11 cellular contexts compared by ENCODE assay signal in the genomic region with DNA sequence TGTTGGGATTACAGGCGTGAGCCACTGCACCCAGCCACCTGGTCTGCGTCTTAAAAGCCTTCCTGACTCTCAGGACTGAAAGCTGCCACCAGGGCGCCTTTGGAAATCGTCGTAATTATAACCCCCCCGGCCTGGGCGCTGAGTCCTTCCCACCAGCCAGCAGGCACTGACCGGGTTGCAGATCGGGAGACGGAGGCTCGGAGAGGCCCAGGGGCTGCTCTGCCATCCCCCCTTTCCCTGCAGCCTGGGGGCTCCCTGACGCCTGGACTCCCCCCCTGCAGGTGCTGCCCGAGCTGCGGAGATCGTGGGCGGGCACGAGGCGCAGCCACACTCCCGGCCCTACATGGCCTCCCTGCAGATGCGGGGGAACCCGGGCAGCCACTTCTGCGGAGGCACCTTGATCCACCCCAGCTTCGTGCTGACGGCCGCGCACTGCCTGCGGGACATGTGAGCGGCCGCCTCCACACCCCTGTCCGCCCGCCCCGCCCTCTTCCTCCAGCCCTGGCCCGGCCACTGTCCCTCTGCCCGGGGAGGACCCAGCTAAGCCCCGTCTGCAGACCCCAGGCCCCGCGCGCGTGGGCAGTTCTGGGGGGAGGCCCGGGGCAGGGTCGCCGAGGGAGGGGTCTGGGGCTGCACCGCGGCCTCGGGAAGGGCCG. TPM values are rescaled to one million over a fixed set of nuclear protein-coding genes. Genes with fewer than 3 reads are reported as not detected.
DNase-seq lines count a peak whose midpoint lies in the region; FAIRE-seq and TF ChIP-seq lines count a peak whose summit lies in the region.
"Had no signal": no experiment of that assay in that cellular context is flagged by ENCODE, and none has a peak within 500 bp of the region (broad histone marks: within the 10 kb centered on the region; RNA-seq: fewer than 3 reads in every experiment).

No MANE protein-coding gene starts in this region.

- peak overlapping the region; percentile 19 for H2BK120ac ChIP-seq in mesenchymal stem cell (ENCODE audit: low read depth, low read length)

- no peak overlapping the region for H3K23ac ChIP-seq in mesenchymal stem cell (ENCODE audit: low read length in 2 of 2)

- H4K91ac ChIP-seq in mesenchymal stem cell (ENCODE audit: low read length), result no peak overlapping the region

- no peak overlapping the region for H2BK12ac ChIP-seq in mesenchymal stem cell (ENCODE audit: low read length in 2 of 2)

- no peak overlapping the region for H2AK5ac ChIP-seq in mesenchymal stem cell (ENCODE audit: low read length, severe bottlenecking)

- peak overlapping the region; percentile 53 for H3K4me2 ChIP-seq in mesenchymal stem cell (ENCODE audit: low read length, poor library complexity, severe bottlenecking)

- H3K18ac ChIP-seq in mesenchymal stem cell (ENCODE audit: low read depth in 1 of 2, low read length in 2 of 2), result no peak overlapping the region

- H3K4me1 ChIP-seq in mesenchymal stem cell (ENCODE audit: control insufficient read depth, insufficient read depth, low read depth, low read length) (peaks cover 15% of the 10 kb centered on the region), testis (peaks cover 16% of the 10 kb centered on the region)

- TF ChIP-seq CTCF in AG04450 (IDR thresholded peaks at IDR 0.05; ENCODE audit: low read depth, low read length) (peak; percentile 5; the same call in 1 of the 2 replicates), bronchial epithelial cell (IDR thresholded peaks at IDR 0.05; ENCODE audit: insufficient read depth, low read length, severe bottlenecking) (peak; percentile 5), testis (IDR thresholded peaks at IDR 0.05) (no peak)

- no peak overlapping the region for H4K8ac ChIP-seq in mesenchymal stem cell (ENCODE audit: low read length)

- intact Hi-C loops in testis (cut with DNase I; ENCODE audit: low total_unique reads), result loop anchor here (10.0 kb wide), 1 partner anchor 69 kb away; no protein-coding TSS in a partner anchor

- H3K9ac ChIP-seq in mesenchymal stem cell (ENCODE audit: low read length), result no peak overlapping the region

- no peak for FAIRE-seq in bronchial epithelial cell (lab: Jason Lieb, UNC)

- no peaks in the 10 kb centered on the region for H3K79me1 ChIP-seq in mesenchymal stem cell (replicated peaks; ENCODE audit: low read length, poor library complexity, severe bottlenecking)

- H3K36me3 ChIP-seq in bronchial epithelial cell (ENCODE audit: control insufficient read depth, insufficient read depth, low read length) (no peaks in the 10 kb centered on the region), mesenchymal stem cell (ENCODE audit: control insufficient read depth in 1 of 2, insufficient read depth in 2 of 2, low read depth in 1 of 2, low read length in 2 of 2) (peaks cover 0 to 6% of the 10 kb centered on the region in 2 experiments), testis (ENCODE audit: low read depth, missing control alignments) (no peaks in the 10 kb centered on the region)
- H3K36me3 ChIP-seq: adrenal gland had no signal

- H3K27me3 ChIP-seq in AG04450 (ENCODE audit: control insufficient read depth, insufficient read depth, low read length), result peaks cover 22% of the 10 kb centered on the region
- peaks cover 1% of the 10 kb centered on the region for H3K27me3 ChIP-seq in bronchial epithelial cell (ENCODE audit: control insufficient read depth, insufficient read depth, low read length)
- peaks cover 34 to 73% of the 10 kb centered on the region in 2 experiments for H3K27me3 ChIP-seq in mesenchymal stem cell (ENCODE audit: control insufficient read depth in 1 of 2, insufficient read depth in 1 of 2, low read length in 2 of 2)
- no peaks in the 10 kb centered on the region for H3K27me3 ChIP-seq in testis

- CTCF ChIA-PET in AG04450 (lab: Charles Lee), result interaction anchor here (0.6 kb wide), 1 partner anchor 157 kb away, joined by 7 read pairs; the partner anchor contains the start of gene GRIN3B

- H2BK15ac ChIP-seq in mesenchymal stem cell (ENCODE audit: low read depth, poor library complexity, severe bottlenecking), result no peak overlapping the region

- WGBS in mesenchymal stem cell, result 11% methylated on average over 45 of the region's 46 CpGs
- WGBS in testis, 2 donors, result 0 to 7% methylated on average over 4 to 22 of the region's 46 CpGs

- no peak overlapping the region for H3K4ac ChIP-seq in mesenchymal stem cell (ENCODE audit: low read depth in 1 of 2, low read length in 2 of 2)

- H3K14ac ChIP-seq in mesenchymal stem cell (ENCODE audit: low read length in 2 of 2), result peak overlapping the region in 1 of 2 experiments; percentile 1

- H3K4me3 ChIP-seq in AG04450 (ENCODE audit: low read depth, low read length) (no peak overlapping the region), bronchial epithelial cell (ENCODE audit: low read depth, low read length) (peak overlapping the region; percentile 2), mesenchymal stem cell (ENCODE audit: insufficient read depth in 1 of 2, low read depth in 1 of 2, low read length in 2 of 2) (peak overlapping the region in 1 of 2 experiments; percentile 39), testis (peak overlapping the region in 1 of 2 donors; percentile 38)
- H3K4me3 ChIP-seq: adrenal gland had no signal

- DNase-seq in AG04450 (ENCODE audit: low read depth, low spot score) (no peak), HK-2 (ENCODE audit: unreplicated experiment) (peak; percentile 43), bronchial epithelial cell (ENCODE audit: low read depth) (no peak), mesenchymal stem cell (no peak), SIG-M5 treated with dmso at 0.1 percent for 504 hours (lab: John Stamatoyannopoulos, UW; ENCODE audit: unreplicated experiment) (no peak), testis (no peak)
- no peak for DNase-seq in central memory CD4-positive, alpha-beta T cell
- DNase-seq in activated CD4-positive, alpha-beta T cell treated with anti-CD3 and anti-CD28 coated beads, Interleukin-2, amount 50 U/mL, for 1 hour, result no peak
- DNase-seq: Kasumi-1, T1000 had no signal

- H2AFZ ChIP-seq in mesenchymal stem cell (ENCODE audit: low read depth, low read length), result no peak overlapping the region

- POLR2A ChIA-PET in AG04450 (lab: Yijun Ruan, JAX), result no interaction called here

- H2BK5ac ChIP-seq in mesenchymal stem cell (ENCODE audit: low read depth, low read length, poor library complexity, severe bottlenecking), result no peak overlapping the region

- H3K9me3 ChIP-seq in AG04450 (ENCODE audit: control insufficient read depth, insufficient read depth, low read length) (no peaks in the 10 kb centered on the region; the same call in 1 of the 2 replicates), mesenchymal stem cell (ENCODE audit: control insufficient read depth, low read length) (no peaks in the 10 kb centered on the region), testis (no peaks in the 10 kb centered on the region)
- H3K9me3 ChIP-seq: adrenal gland had no signal

- no peak for TF ChIP-seq POLR2A in testis (IDR thresholded peaks at IDR 0.05)

- H3K27ac ChIP-seq in AG04450 (ENCODE audit: low read depth, low read length) (no peak overlapping the region), mesenchymal stem cell (ENCODE audit: low read length, poor library complexity, severe bottlenecking) (no peak overlapping the region), testis (no peak overlapping the region)
- H3K27ac ChIP-seq: adrenal gland had no signal

RNA-seq across cellular contexts. Expression of gene PRTN3, which starts 2.5 kb away (rescaled TPM):
- not detected in 2 replicates for polyA plus RNA-seq in AG04450 (2011; rRNA removed)
- polyA minus RNA-seq in AG04450 (2011; rRNA and poly(A)+ RNA removed), result not detected in 2 replicates
- not detected in 2 replicates for total RNA-seq in bronchial epithelial cell
- 0.07 TPM for polyA plus RNA-seq in mesenchymal stem cell (2013, experiment 1 of 2)
- 0.04 TPM for polyA plus RNA-seq in mesenchymal stem cell (2013, experiment 2 of 2)
- 1 to 10 TPM; 1.0 to 1.8 TPM for total RNA-seq in testis
- not detected for polyA plus RNA-seq in testis (ENCODE audit: insufficient read depth, low read depth, low replicate concordance)

RNA-seq across cellular contexts. Expression of gene ELANE, which starts 8.8 kb away (rescaled TPM):
- polyA plus RNA-seq in AG04450 (2011; rRNA removed), result not detected in 2 replicates
- not detected in 2 replicates for polyA minus RNA-seq in AG04450 (2011; rRNA and poly(A)+ RNA removed)
- total RNA-seq in bronchial epithelial cell, result not detected in 2 replicates
- polyA plus RNA-seq in mesenchymal stem cell (2013, experiment 1 of 2), result not detected
- 0.11 TPM for polyA plus RNA-seq in mesenchymal stem cell (2013, experiment 2 of 2)
- under 1 TPM in 1 of 2 donors, not detected in 1; 0.74 TPM for total RNA-seq in testis
- 0.50 TPM for polyA plus RNA-seq in testis (ENCODE audit: insufficient read depth, low read depth, low replicate concordance)

RNA-seq across cellular contexts. Expression of gene AZU1, which starts 15.7 kb away (rescaled TPM):
- polyA plus RNA-seq in AG04450 (2011; rRNA removed) (0.04 TPM in 1 of 2 replicates, not detected in the other), testis (ENCODE audit: insufficient read depth, low read depth, low replicate concordance) (1.4 TPM)
- not detected in 2 replicates for polyA minus RNA-seq in AG04450 (2011; rRNA and poly(A)+ RNA removed)
- total RNA-seq in bronchial epithelial cell (not detected in 2 replicates), testis (1 to 10 TPM; 5.4 to 5.8 TPM)
- 0.15 TPM for polyA plus RNA-seq in mesenchymal stem cell (2013, experiment 1 of 2)
- 0.05 TPM for polyA plus RNA-seq in mesenchymal stem cell (2013, experiment 2 of 2)

RNA-seq across cellular contexts. Expression of gene CFD, which starts 16.2 kb away (rescaled TPM):
- polyA plus RNA-seq in AG04450 (2011; rRNA removed) (0.45 and 1.0 TPM in 2 replicates), testis (ENCODE audit: insufficient read depth, low read depth, low replicate concordance) (84.3 TPM)
- polyA minus RNA-seq in AG04450 (2011; rRNA and poly(A)+ RNA removed), result 0.30 TPM in 1 of 2 replicates, not detected in the other
- total RNA-seq in bronchial epithelial cell (1.2 and 4.2 TPM in 2 replicates), testis (100 to 1,000 TPM in 1 of 2 donors, 10 to 100 TPM in 1; 83.1 to 185 TPM)
- polyA plus RNA-seq in mesenchymal stem cell (2013, experiment 1 of 2), result 0.30 TPM
- 0.51 TPM for polyA plus RNA-seq in mesenchymal stem cell (2013, experiment 2 of 2)

RNA-seq across cellular contexts. Expression of gene PLPPR3, which starts 21.6 kb away (rescaled TPM):
- polyA plus RNA-seq in AG04450 (2011; rRNA removed) (1.3 and 2.2 TPM in 2 replicates), testis (ENCODE audit: insufficient read depth, low read depth, low replicate concordance) (2.7 TPM)
- 1.6 and 2.1 TPM in 2 replicates for polyA minus RNA-seq in AG04450 (2011; rRNA and poly(A)+ RNA removed)
- total RNA-seq in bronchial epithelial cell (not detected in 2 replicates), testis (10 to 100 TPM; 16.9 to 20.1 TPM)
- 3.2 TPM for polyA plus RNA-seq in mesenchymal stem cell (2013, experiment 1 of 2)
- 2.9 TPM for polyA plus RNA-seq in mesenchymal stem cell (2013, experiment 2 of 2)

Comparison
In these comparisons a context has a peak if more than half of its experiments do, and no peak if none do; other contexts are left out.
1. CTCF ChIP-seq: peak in AG04450 (single experiment) and bronchial epithelial cell (single experiment); none in testis (0 of 3).